11 cellular contexts compared by ENCODE assay signal in the genomic region with DNA sequence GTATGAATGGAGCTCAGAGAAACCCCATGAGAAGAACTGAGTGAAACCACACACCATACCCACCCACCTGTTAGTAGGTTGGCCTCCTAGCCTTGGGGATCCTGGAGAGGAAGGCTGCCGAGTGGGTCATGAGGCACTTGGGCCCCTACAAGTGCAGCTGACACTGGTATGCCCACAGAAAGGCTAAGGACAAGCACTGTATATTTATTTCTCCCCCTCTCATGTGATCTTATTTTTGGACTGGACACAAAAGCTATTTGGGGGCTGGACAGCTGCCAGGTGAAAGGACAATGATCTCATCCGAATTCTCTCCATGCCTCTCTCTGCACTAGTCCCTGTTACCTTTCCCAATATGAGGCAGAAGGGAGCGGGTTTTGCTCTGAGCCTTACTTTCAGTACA. TPM values are rescaled to one million over a fixed set of nuclear protein-coding genes. Genes with fewer than 3 reads are reported as not detected.
DNase-seq lines count a peak whose midpoint lies in the region; ATAC-seq and TF ChIP-seq lines count a peak whose summit lies in the region.
"Had no signal": no experiment of that assay in that cellular context is flagged by ENCODE, and none has a peak within 500 bp of the region (broad histone marks: within the 10 kb centered on the region; RNA-seq: fewer than 3 reads in every experiment).

No MANE protein-coding gene starts in this region.

- TF ChIP-seq CTCF in VCaP (conservative IDR thresholded peaks at IDR 0.05) (no peak), progenitor cell of endocrine pancreas (IDR thresholded peaks at IDR 0.05; ENCODE audit: unreplicated experiment) (no peak)

- peaks cover 2% of the 10 kb centered on the region for H3K4me1 Mint-ChIP-seq in progenitor cell of endocrine pancreas (ENCODE audit: low read depth)

- intact Hi-C loops in posterior vena cava (cut with DNase I): loop anchor here (2.0 to 5.0 kb wide), 3 partner anchors 41 to 86 kb away; no protein-coding TSS in a partner anchor

- no peak overlapping the region for H3K4me3 Mint-ChIP-seq in progenitor cell of endocrine pancreas (ENCODE audit: low read depth)
- H3K4me3 Mint-ChIP-seq: dendritic cell treated with granulocyte-macrophage colony-stimulating factor and Interleukin-4, amounts not matched to agents 40 ng/mL and 50 ng/mL, for 4 days; IgD-negative memory B cell had no signal

- no peaks in the 10 kb centered on the region for H3K36me3 Mint-ChIP-seq in progenitor cell of endocrine pancreas (ENCODE audit: insufficient read depth)
- H3K36me3 Mint-ChIP-seq: IgD-negative memory B cell had no signal

- H3K27me3 Mint-ChIP-seq in progenitor cell of endocrine pancreas: peaks cover 22% of the 10 kb centered on the region

- H3K27ac ChIP-seq in VCaP: peak overlapping the region; percentile 24; the same call in 1 of the 2 replicates

- H3K27ac Mint-ChIP-seq in progenitor cell of endocrine pancreas: no peak overlapping the region
- H3K27ac Mint-ChIP-seq: dendritic cell treated with granulocyte-macrophage colony-stimulating factor and Interleukin-4, amounts not matched to agents 40 ng/mL and 50 ng/mL, for 4 days; IgD-negative memory B cell had no signal

- ATAC-seq in HG02870 (IDR thresholded peaks at IDR 0.05; ENCODE audit: unreplicated experiment): no peak

- DNase-seq in Daoy (ENCODE audit: low read depth) (peak; percentile 68), globus pallidus (ENCODE audit: low spot score) (peak; percentile 63), posterior vena cava (ENCODE audit: low spot score) (peak; percentile 65), retina (no peak), progenitor cell of endocrine pancreas (ENCODE audit: low spot score, unreplicated experiment) (no peak), RKO (ENCODE audit: low spot score) (no peak)
- DNase-seq: activated CD8-positive, alpha-beta memory T cell treated with anti-CD3 and anti-CD28 coated beads for 24 hours had no signal

- no peaks in the 10 kb centered on the region for H3K9me3 Mint-ChIP-seq in progenitor cell of endocrine pancreas (ENCODE audit: low read depth)
- H3K9me3 Mint-ChIP-seq: dendritic cell treated with granulocyte-macrophage colony-stimulating factor and Interleukin-4, amounts not matched to agents 40 ng/mL and 50 ng/mL, for 4 days had no signal

RNA-seq across cellular contexts. Expression of gene FGF1, which starts 12.0 kb away (rescaled TPM):
- 0.33 and 0.63 TPM in 2 replicates for total RNA-seq in Daoy (2014; rRNA removed; shearing (Covaris generic))
- total RNA-seq in posterior vena cava: 1 to 10 TPM; 2.3 to 5.0 TPM
- not detected in 2 replicates for total RNA-seq in progenitor cell of endocrine pancreas

Comparison
In these comparisons a context has a peak if more than half of its experiments do, and no peak if none do; other contexts are left out.
1. DNase-seq: peak in Daoy (single experiment), globus pallidus (single experiment) and posterior vena cava (single experiment); none in retina (single experiment), progenitor cell of endocrine pancreas (single experiment) and RKO (single experiment).